ENCODE assay signal across 8 cellular contexts in genomic region chr13:28819046-28819747, GRCh38. TPM values are rescaled to one million over a fixed set of nuclear protein-coding genes. Genes with fewer than 3 reads are reported as not detected.
DNase-seq lines count a peak whose midpoint lies in the region; ATAC-seq and TF ChIP-seq lines count a peak whose summit lies in the region.

No MANE protein-coding gene starts in this region.

- CTCF ChIA-PET in activated naive CD4-positive, alpha-beta T cell treated with anti-CD3 and anti-CD28 coated beads for 36 hours (lab: Charles Lee), result interaction anchor here (0.7 to 1.5 kb wide), 3 partner anchors 21 to 35 kb away, joined by 4 to 5 read pairs (median 4); no protein-coding TSS in a partner anchor

- no peak for ATAC-seq in esophagus mucosa
- no peak for ATAC-seq in HG02610 (IDR thresholded peaks at IDR 0.05; ENCODE audit: unreplicated experiment)
- ATAC-seq in HG03342 (IDR thresholded peaks at IDR 0.05; ENCODE audit: unreplicated experiment), result no peak

- H3K27ac Mint-ChIP-seq in IgD-negative memory B cell, result no peak overlapping the region
- H3K27ac Mint-ChIP-seq in neural crest cell (ENCODE audit: unreplicated experiment), result no peak overlapping the region
- no peak overlapping the region for H3K27ac Mint-ChIP-seq in activated naive CD4-positive, alpha-beta T cell treated with anti-CD3 and anti-CD28 coated beads for 36 hours

- H3K27me3 Mint-ChIP-seq in IgD-negative memory B cell (peaks cover 44% of the 10 kb centered on the region), neural crest cell (ENCODE audit: low read depth) (peaks cover 83% of the 10 kb centered on the region)
- peaks cover 51% of the 10 kb centered on the region for H3K27me3 Mint-ChIP-seq in activated naive CD4-positive, alpha-beta T cell treated with anti-CD3 and anti-CD28 coated beads for 36 hours (ENCODE audit: low read depth)

- H3K27me3 ChIP-seq in dorsolateral prefrontal cortex, result peaks cover 0 to 46% (median 0%) of the 10 kb centered on the region in 45 donors

- H3K4me3 Mint-ChIP-seq in IgD-negative memory B cell, result peak overlapping the region in 3 of 4 donors; percentile 72 to 80 (median 80)
- peak overlapping the region; percentile 66 for H3K4me3 Mint-ChIP-seq in neural crest cell
- H3K4me3 Mint-ChIP-seq in activated naive CD4-positive, alpha-beta T cell treated with anti-CD3 and anti-CD28 coated beads for 36 hours, result no peak overlapping the region

- H3K36me3 Mint-ChIP-seq in IgD-negative memory B cell (peaks cover 3% of the 10 kb centered on the region), neural crest cell (ENCODE audit: low read depth) (no peaks in the 10 kb centered on the region)
- H3K36me3 Mint-ChIP-seq in activated naive CD4-positive, alpha-beta T cell treated with anti-CD3 and anti-CD28 coated beads for 36 hours (ENCODE audit: low read depth), result no peaks in the 10 kb centered on the region

- peak overlapping the region in 5 of 59 donors; percentile 5 to 78 (median 25) for H3K27ac ChIP-seq in dorsolateral prefrontal cortex

- H3K9me3 Mint-ChIP-seq in IgD-negative memory B cell (peaks cover 3 to 8% (median 6%) of the 10 kb centered on the region in 3 donors), neural crest cell (no peaks in the 10 kb centered on the region)
- peaks cover 2% of the 10 kb centered on the region for H3K9me3 Mint-ChIP-seq in activated naive CD4-positive, alpha-beta T cell treated with anti-CD3 and anti-CD28 coated beads for 36 hours

- H3K4me3 ChIP-seq in dorsolateral prefrontal cortex, result peak overlapping the region in 54 of 59 donors; percentile 1 to 73 (median 45)

- peak in 2 of 56 donors; percentile 5 to 13 for TF ChIP-seq CTCF in dorsolateral prefrontal cortex (IDR thresholded peaks at IDR 0.05 in 54 of 56, conservative IDR thresholded peaks at IDR 0.05 in 2 of 56; ENCODE audit: low read depth in 1 of 56, partially characterized antibody in 56 of 56)
- no peak for TF ChIP-seq CTCF in neural crest cell (conservative IDR thresholded peaks at IDR 0.05)

- H3K4me1 Mint-ChIP-seq in IgD-negative memory B cell (peaks cover 3 to 10% (median 4%) of the 10 kb centered on the region in 3 donors), neural crest cell (peaks cover 4% of the 10 kb centered on the region)
- peaks cover 2% of the 10 kb centered on the region for H3K4me1 Mint-ChIP-seq in activated naive CD4-positive, alpha-beta T cell treated with anti-CD3 and anti-CD28 coated beads for 36 hours (ENCODE audit: low read depth)

- DNase-seq in Caki2 (ENCODE audit: low read depth) (peak; percentile 25), dorsolateral prefrontal cortex (peak in 4 of 10 donors; percentile 20 to 48 (median 35)), neural crest cell (ENCODE audit: low read depth, low spot score) (peak; percentile 4)
- DNase-seq in activated naive CD4-positive, alpha-beta T cell treated with anti-CD3 and anti-CD28 coated beads for 36 hours, result no peak

- intact Hi-C loops in dorsolateral prefrontal cortex (cut with DNase I), result loop anchor here in 1 of 2 donors (5.0 kb wide), 1 partner anchor 548 kb away; no protein-coding TSS in a partner anchor
- intact Hi-C loops in activated naive CD4-positive, alpha-beta T cell treated with anti-CD3 and anti-CD28 coated beads for 36 hours (cut with micrococcal nuclease), result no loop called here

- in situ Hi-C loops in Caki2 (cut with HindIII; ENCODE audit: low pct_unique_long_range_greater_than_20kb, low sequenced_read_pairs), result no loop called here

RNA-seq across cellular contexts. Expression of gene MTUS2, which starts 0.9 kb away (rescaled TPM):
- total RNA-seq in Caki2 (2014; rRNA removed; shearing (Covaris generic); ENCODE audit: low replicate concordance), result not detected in 2 replicates
- 0.06 TPM for polyA plus RNA-seq in IgD-negative memory B cell
- 10 to 100 TPM in 119 of 120 experiments, 1 to 10 TPM in 1; 9.0 to 47.8 (median 30.1) TPM for total RNA-seq in dorsolateral prefrontal cortex
- 0.89 and 0.91 TPM in 2 replicates for total RNA-seq in neural crest cell
- not detected for total RNA-seq in activated naive CD4-positive, alpha-beta T cell treated with anti-CD3 and anti-CD28 coated beads for 36 hours
- total RNA-seq in esophagus mucosa, result 0.12 TPM
